22 cellular contexts compared by ENCODE assay signal in genomic region chrX:117335209-117335608, GRCh38.
A peak's percentile ranks its signal among the peaks of the same experiment; 100 is the strongest.
DNase-seq lines count a peak whose midpoint lies in the region; ATAC-seq, FAIRE-seq and TF ChIP-seq lines count a peak whose summit lies in the region.
"Had no signal": no experiment of that assay in that cellular context is flagged by ENCODE, and none has a peak within 500 bp of the region (broad histone marks: within the 10 kb centered on the region; RNA-seq: fewer than 3 reads in every experiment).

No MANE protein-coding gene starts in this region.

- H3K36me3 ChIP-seq in right lobe of liver (no peaks in the 10 kb centered on the region), left ventricle myocardium inferior (no peaks in the 10 kb centered on the region), WERI-Rb-1 (no peaks in the 10 kb centered on the region)
- H3K36me3 ChIP-seq: BLaER1, HAP-1 had no signal

- FAIRE-seq in colon (lab: Jason Lieb, UNC) = peak; percentile 47
- FAIRE-seq: GM12891, H54 had no signal

- H3K4me3 Mint-ChIP-seq in type B pancreatic cell = no peak overlapping the region
- no peak overlapping the region for H3K4me3 Mint-ChIP-seq in stimulated activated naive B cell treated with anti-CD40 and anti-IgM and Interleukin-4, amounts not matched to agents 10 μg/mL and 1 μg/mL and 100 μg/mL, for 72 hours
- H3K4me3 Mint-ChIP-seq: B cell; CD4-positive, alpha-beta T cell; CD8-positive, alpha-beta memory T cell; HFFc6 had no signal

- H3K27me3 ChIP-seq in right lobe of liver (no peaks in the 10 kb centered on the region), left ventricle myocardium inferior (ENCODE audit: low read depth) (no peaks in the 10 kb centered on the region), WERI-Rb-1 (ENCODE audit: insufficient read depth, low read depth, severe bottlenecking) (peaks cover 13% of the 10 kb centered on the region)
- H3K27me3 ChIP-seq: BLaER1 had no signal

- H3K9me3 ChIP-seq in right lobe of liver = no peaks in the 10 kb centered on the region
- H3K9me3 ChIP-seq in left ventricle myocardium inferior (replicated peaks) = no peaks in the 10 kb centered on the region
- H3K9me3 ChIP-seq in WERI-Rb-1 (ENCODE audit: severe bottlenecking) = no peaks in the 10 kb centered on the region
- H3K9me3 ChIP-seq: BLaER1 had no signal

- H3K4me1 Mint-ChIP-seq in type B pancreatic cell (ENCODE audit: unreplicated experiment) = no peaks in the 10 kb centered on the region
- H3K4me1 Mint-ChIP-seq in stimulated activated naive B cell treated with anti-CD40 and anti-IgM and Interleukin-4, amounts not matched to agents 10 μg/mL and 1 μg/mL and 100 μg/mL, for 72 hours = no peaks in the 10 kb centered on the region
- H3K4me1 Mint-ChIP-seq: B cell; CD8-positive, alpha-beta memory T cell had no signal

- no peak overlapping the region for H3K4me3 ChIP-seq in right lobe of liver
- no peak overlapping the region for H3K4me3 ChIP-seq in left ventricle myocardium inferior
- H3K4me3 ChIP-seq in WERI-Rb-1 (ENCODE audit: low read depth, low read length) = no peak overlapping the region
- H3K4me3 ChIP-seq: BLaER1, HAP-1 had no signal

- H3K4me1 ChIP-seq in right lobe of liver (no peaks in the 10 kb centered on the region), left ventricle myocardium inferior (no peaks in the 10 kb centered on the region)
- H3K4me1 ChIP-seq: BLaER1 had no signal

- TF ChIP-seq CTCF in right lobe of liver (IDR thresholded peaks at IDR 0.05) = no peak
- no peak for TF ChIP-seq CTCF in type B pancreatic cell (conservative IDR thresholded peaks at IDR 0.05)
- TF ChIP-seq CTCF in left ventricle myocardium inferior (IDR thresholded peaks at IDR 0.05; ENCODE audit: borderline replicate concordance) = no peak
- TF ChIP-seq CTCF in WERI-Rb-1 (IDR thresholded peaks at IDR 0.05; ENCODE audit: low read depth, low read length) = no peak

- no peaks in the 10 kb centered on the region for H3K36me3 Mint-ChIP-seq in type B pancreatic cell
- H3K36me3 Mint-ChIP-seq in stimulated activated naive B cell treated with anti-CD40 and anti-IgM and Interleukin-4, amounts not matched to agents 10 μg/mL and 1 μg/mL and 100 μg/mL, for 72 hours = no peaks in the 10 kb centered on the region
- H3K36me3 Mint-ChIP-seq: CD8-positive, alpha-beta memory T cell had no signal

- DNase-seq in left lobe of liver (ENCODE audit: low spot score) (no peak), right lobe of liver (no peak), type B pancreatic cell (ENCODE audit: extremely low spot score, unreplicated experiment) (no peak), MV-4-11 (lab: John Stamatoyannopoulos, UW) (no peak), left ventricle myocardium inferior (no peak), WERI-Rb-1 (no peak)
- DNase-seq in stimulated activated naive B cell treated with anti-CD40 and anti-IgM and Interleukin-4, amounts not matched to agents 10 μg/mL and 1 μg/mL and 100 μg/mL, for 72 hours = no peak
- DNase-seq: Calu3; CD4-positive, alpha-beta T cell; CD8-positive, alpha-beta memory T cell; DMS53; DMS79 treated with DMSO at 0.1 percent for 48 hours; GF-D8; GOT3; HFFc6 had no signal

- no peaks in the 10 kb centered on the region for H3K27me3 Mint-ChIP-seq in type B pancreatic cell
- H3K27me3 Mint-ChIP-seq in stimulated activated naive B cell treated with anti-CD40 and anti-IgM and Interleukin-4, amounts not matched to agents 10 μg/mL and 1 μg/mL and 100 μg/mL, for 72 hours = no peaks in the 10 kb centered on the region
- H3K27me3 Mint-ChIP-seq: B cell; CD4-positive, alpha-beta T cell; CD8-positive, alpha-beta memory T cell had no signal

- H3K9me3 Mint-ChIP-seq in type B pancreatic cell = no peaks in the 10 kb centered on the region
- peaks cover 1 to 4% of the 10 kb centered on the region in 2 donors for H3K9me3 Mint-ChIP-seq in stimulated activated naive B cell treated with anti-CD40 and anti-IgM and Interleukin-4, amounts not matched to agents 10 μg/mL and 1 μg/mL and 100 μg/mL, for 72 hours

- intact Hi-C loops in right lobe of liver (cut with DNase I) (no loop called here), left ventricle myocardium inferior (cut with micrococcal nuclease) (no loop called here)

- ATAC-seq in left lobe of liver (peak; percentile 87), right lobe of liver (peak; percentile 82 to 95 (median 90))
- no peak for ATAC-seq in stimulated activated naive B cell treated with anti-CD40 and anti-IgM and Interleukin-4, amounts not matched to agents 10 μg/mL and 1 μg/mL and 100 μg/mL, for 72 hours (replicated peaks)

- H3K27ac Mint-ChIP-seq in type B pancreatic cell = peak overlapping the region; percentile 42
- no peak overlapping the region for H3K27ac Mint-ChIP-seq in stimulated activated naive B cell treated with anti-CD40 and anti-IgM and Interleukin-4, amounts not matched to agents 10 μg/mL and 1 μg/mL and 100 μg/mL, for 72 hours
- H3K27ac Mint-ChIP-seq: B cell; CD4-positive, alpha-beta T cell; CD8-positive, alpha-beta memory T cell; HFFc6 had no signal

- 17% methylated on average over 1 of the region's 1 CpG for WGBS in right lobe of liver (ENCODE audit: insufficient coverage, low coverage, low lambda C conversion rate, missing lambda C conversion rate)

- TF ChIP-seq POLR2A in right lobe of liver (IDR thresholded peaks at IDR 0.05) = no peak

- peak overlapping the region in 1 of 3 donors; percentile 45 for H3K27ac ChIP-seq in right lobe of liver
- H3K27ac ChIP-seq in left ventricle myocardium inferior (replicated peaks) = no peak overlapping the region
- no peak overlapping the region for H3K27ac ChIP-seq in WERI-Rb-1
- H3K27ac ChIP-seq: BLaER1, C4-2B had no signal

Comparison
In these comparisons a context has a peak if more than half of its experiments do, and no peak if none do; other contexts are left out.
1. ATAC-seq: peak in left lobe of liver (single experiment) and right lobe of liver (4 of 4); none in stimulated activated naive B cell treated with anti-CD40 and anti-IgM and Interleukin-4, amounts not matched to agents 10 μg/mL and 1 μg/mL and 100 μg/mL, for 72 hours (0 of 2).